10 cellular contexts compared by ENCODE assay signal in the genomic region with DNA sequence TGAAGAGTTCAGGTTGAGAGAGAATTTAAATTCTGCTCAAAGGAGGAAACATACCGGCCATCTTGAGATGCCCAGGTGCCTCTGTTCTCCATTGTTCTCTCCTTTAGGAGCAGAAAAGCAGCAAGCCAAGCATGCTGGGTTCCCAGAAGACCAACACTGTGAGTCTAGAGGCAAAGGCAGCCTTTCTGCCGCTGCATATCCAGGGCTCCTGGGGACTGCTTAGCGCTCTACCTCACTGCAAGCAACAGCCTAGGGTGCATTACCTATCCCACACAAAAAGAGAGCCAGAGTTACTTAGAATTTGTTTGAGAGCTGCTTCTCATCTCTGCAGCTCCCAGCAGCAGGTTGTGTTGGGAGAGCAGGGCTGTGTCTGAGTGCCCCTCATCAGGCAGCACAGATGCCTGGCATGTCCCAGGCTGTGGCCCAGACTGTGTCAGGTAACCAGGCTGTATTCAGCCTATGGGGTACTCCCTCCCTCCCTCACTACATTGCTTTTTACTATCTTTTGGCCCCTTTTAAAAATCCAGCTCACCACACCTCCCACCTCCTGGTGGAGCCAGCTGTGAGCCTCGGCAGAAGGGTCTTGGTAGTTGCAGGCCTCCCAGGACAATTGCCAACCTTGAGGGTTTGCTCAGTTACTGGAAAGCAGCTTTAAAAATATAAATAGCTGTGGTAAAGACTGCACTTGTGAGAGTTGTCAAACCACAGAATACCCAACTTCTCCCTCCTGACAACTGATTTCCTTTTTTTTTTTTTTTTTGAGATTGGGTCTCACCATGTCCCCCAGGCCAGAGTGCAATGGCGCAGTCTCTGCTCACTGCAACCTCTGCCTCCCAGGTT. TPM values are rescaled to one million over a fixed set of nuclear protein-coding genes. Genes with fewer than 3 reads are reported as not detected.
A peak's percentile ranks its signal among the peaks of the same experiment; 100 is the strongest.
DNase-seq lines count a peak whose midpoint lies in the region; ATAC-seq and TF ChIP-seq lines count a peak whose summit lies in the region.
"Had no signal": no experiment of that assay in that cellular context is flagged by ENCODE, and none has a peak within 500 bp of the region (broad histone marks: within the 10 kb centered on the region; RNA-seq: fewer than 3 reads in every experiment).

No MANE protein-coding gene starts in this region.

- H3K4me3 ChIP-seq in HUES48 (ENCODE audit: low read depth, low read length) = no peak overlapping the region
- no peak overlapping the region for H3K4me3 ChIP-seq in choroid plexus epithelial cell (ENCODE audit: low read depth, low read length)
- no peak overlapping the region for H3K4me3 ChIP-seq in upper lobe of right lung

- intact Hi-C loops in upper lobe of right lung (cut with DNase I) (no loop called here), head of caudate nucleus (cut with DNase I) (no loop called here)

- H3K36me3 ChIP-seq in HUES48 (ENCODE audit: control insufficient read depth, insufficient read depth, low read length) (no peaks in the 10 kb centered on the region), upper lobe of right lung (no peaks in the 10 kb centered on the region)

- H3K27me3 ChIP-seq in HUES48 (ENCODE audit: control insufficient read depth, insufficient read depth, low read length) (no peaks in the 10 kb centered on the region), upper lobe of right lung (no peaks in the 10 kb centered on the region)

- H3K4me1 ChIP-seq in HUES48 (ENCODE audit: control insufficient read depth, insufficient read depth, low read length) (no peaks in the 10 kb centered on the region; the same call in 1 of the 2 replicates), upper lobe of right lung (peaks cover 3% of the 10 kb centered on the region)

- H3K9me3 ChIP-seq in HUES48 (ENCODE audit: control insufficient read depth, insufficient read depth, low read length) (no peaks in the 10 kb centered on the region; the same call in 1 of the 2 replicates), upper lobe of right lung (no peaks in the 10 kb centered on the region)

- no peak overlapping the region for H3K9ac ChIP-seq in HUES48 (ENCODE audit: low read depth, low read length)

- ATAC-seq in GM21515 (IDR thresholded peaks at IDR 0.05; ENCODE audit: unreplicated experiment) (peak; percentile 71), upper lobe of right lung (no peak)

- peak overlapping the region; percentile 37 for H3K27ac ChIP-seq in HUES48 (ENCODE audit: low read depth, low read length)
- no peak overlapping the region for H3K27ac ChIP-seq in upper lobe of right lung

- DNase-seq in choroid plexus epithelial cell (ENCODE audit: low read depth) (peak; percentile 68), upper lobe of right lung (no peak), head of caudate nucleus (no peak), RKO (ENCODE audit: low spot score) (no peak), A172 (ENCODE audit: low spot score) (no peak)
- DNase-seq: T-helper 9 cell had no signal

- TF ChIP-seq CTCF in GM12873 (IDR thresholded peaks at IDR 0.05; ENCODE audit: insufficient read depth, low read depth, low read length, missing control alignments) (peak; percentile 9), choroid plexus epithelial cell (conservative IDR thresholded peaks at IDR 0.05; ENCODE audit: low read depth, low read length) (peak; percentile 27), upper lobe of right lung (IDR thresholded peaks at IDR 0.05) (no peak)

RNA-seq across cellular contexts. Expression of a gene that starts 30.2 kb away (rescaled TPM):
- not detected for total RNA-seq in upper lobe of right lung
- not detected in 2 replicates for total RNA-seq in A172 (2014; rRNA removed; shearing (Covaris generic))
- total RNA-seq: endothelial cell of umbilical vein had no signal
